8 cellular contexts compared by ENCODE assay signal in the genomic region with DNA sequence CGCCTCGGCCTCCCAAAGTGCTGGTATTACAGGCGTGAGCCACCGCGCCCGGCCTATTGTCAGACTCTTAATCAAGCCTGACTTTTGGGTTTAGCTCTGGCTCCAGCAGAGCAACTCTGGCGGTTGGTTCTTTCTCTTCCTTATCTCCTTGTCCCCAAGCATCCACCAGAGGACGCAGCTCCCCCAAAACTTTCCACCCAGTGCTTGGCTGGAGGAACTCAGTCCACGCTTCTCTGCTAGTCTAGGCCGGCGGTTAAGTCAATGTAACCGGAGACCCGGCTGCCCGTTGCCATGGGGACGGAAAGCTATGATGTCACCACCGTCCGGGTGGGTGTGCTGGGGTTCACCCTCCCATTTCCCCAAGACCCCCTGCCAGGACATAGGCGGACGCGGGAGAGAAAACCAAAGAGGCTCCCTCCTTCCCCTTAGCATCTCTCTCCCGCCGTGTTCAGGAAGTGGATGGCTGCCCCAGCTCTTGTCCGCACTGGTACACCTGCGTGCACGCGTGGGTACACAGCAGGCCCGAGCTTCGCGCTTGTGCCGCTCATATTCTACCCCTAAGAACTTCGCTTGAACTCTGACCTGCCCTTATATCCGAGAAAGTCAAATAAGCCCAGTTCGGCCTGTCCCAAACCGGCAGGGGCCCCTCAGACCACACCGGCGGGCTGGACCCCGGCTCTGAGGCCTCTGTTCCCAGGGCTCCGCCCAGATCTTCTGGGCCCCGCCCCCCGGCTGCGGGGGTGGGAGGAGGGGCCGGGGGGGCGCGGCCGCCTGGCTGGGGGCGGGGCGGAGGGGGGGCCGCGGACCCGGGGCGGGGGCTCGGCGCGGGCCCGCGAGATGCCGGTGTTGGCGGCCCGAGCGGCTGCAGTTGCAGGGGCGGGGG. TPM values are rescaled to one million over a fixed set of nuclear protein-coding genes. Genes with fewer than 3 reads are reported as not detected.
DNase-seq lines count a peak whose midpoint lies in the region; ATAC-seq and TF ChIP-seq lines count a peak whose summit lies in the region.

A gene with protein sequence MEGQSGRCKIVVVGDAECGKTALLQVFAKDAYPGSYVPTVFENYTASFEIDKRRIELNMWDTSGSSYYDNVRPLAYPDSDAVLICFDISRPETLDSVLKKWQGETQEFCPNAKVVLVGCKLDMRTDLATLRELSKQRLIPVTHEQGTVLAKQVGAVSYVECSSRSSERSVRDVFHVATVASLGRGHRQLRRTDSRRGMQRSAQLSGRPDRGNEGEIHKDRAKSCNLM (plus strand): TSS at position 825 of the 883 bp plus-strand sequence. CDS start 117 bp downstream, outside the sequence.

- no peak within 1 kb of the TSS for H2BK12ac ChIP-seq in H9 (ENCODE audit: insufficient read length, low read depth, low read length)

- H3K27ac ChIP-seq in H9 (ENCODE audit: insufficient read length, low read depth, low read length) (no peak within 1 kb of the TSS), breast epithelium (peak within 1 kb of the TSS; percentile 88)

- H4K91ac ChIP-seq in H9 (ENCODE audit: insufficient read length, low read depth, low read length), result no peak within 1 kb of the TSS

- H3K4me1 Mint-ChIP-seq in CD14-positive monocyte (peaks cover 38% of the 10 kb centered on the region), H9 (peaks cover 39 to 54% of the 10 kb centered on the region in 2 experiments)

- H3K27ac Mint-ChIP-seq in CD14-positive monocyte (peak within 1 kb of the TSS in 6 of 7 donors; percentile 23 to 79 (median 62)), H9 (peak within 1 kb of the TSS; percentile 89 to 98 (median 97))

- H3K36me3 ChIP-seq in breast epithelium, result no peaks in the 10 kb centered on the region

- H3K4me1 ChIP-seq in H9 (ENCODE audit: insufficient read depth, low read length) (peaks cover 13% of the 10 kb centered on the region), breast epithelium (no peaks in the 10 kb centered on the region)

- H3K9me3 ChIP-seq in H9 (ENCODE audit: control insufficient read depth, low read depth, low read length) (no peaks in the 10 kb centered on the region), breast epithelium (no peaks in the 10 kb centered on the region), iPS-18c (ENCODE audit: control insufficient read depth, insufficient read depth, low read length) (no peaks in the 10 kb centered on the region)

- no peaks in the 10 kb centered on the region for H3K79me1 ChIP-seq in H9 (ENCODE audit: insufficient read depth, low read depth, low read length, poor library complexity, severe bottlenecking)

- H3K36me3 Mint-ChIP-seq in CD14-positive monocyte (peaks cover 0 to 3% of the 10 kb centered on the region in 2 donors), H9 (ENCODE audit: insufficient read depth in 1 of 3, low read depth in 3 of 3) (peaks cover 10 to 26% (median 20%) of the 10 kb centered on the region in 3 experiments; a peak in 6 of 7 replicates)

- intact Hi-C loops in CD14-positive monocyte (cut with micrococcal nuclease), result loop anchor here in 1 of 2 donors (10.0 kb wide), 2 partner anchors 100 to 150 kb away; a partner anchor contains a TSS
- intact Hi-C loops in breast epithelium (cut with DNase I; ENCODE audit: low total_unique reads), result loop anchor here (5.0 kb wide), 1 partner anchor 352 kb away; no protein-coding TSS in a partner anchor

- no peaks in the 10 kb centered on the region for H3K27me3 ChIP-seq in H9 (ENCODE audit: insufficient read depth, low read length)
- H3K27me3 ChIP-seq in breast epithelium, result no peaks in the 10 kb centered on the region

- H2BK5ac ChIP-seq in H9 (ENCODE audit: insufficient read length, low read length), result no peak within 1 kb of the TSS

- H3K18ac ChIP-seq in H9 (ENCODE audit: insufficient read length, low read depth, low read length), result peak within 1 kb of the TSS; percentile 36

- WGBS in H9 (ENCODE audit: extremely low coverage, insufficient read length, low lambda C conversion rate), result no CpG with 5 or more reads among the region's 61 CpGs

- H3K4me3 ChIP-seq in WI38 (ENCODE audit: low read depth, low read length), result peak within 1 kb of the TSS; percentile 64
- peak within 1 kb of the TSS; percentile 43 to 70 (median 64) for H3K4me3 ChIP-seq in breast epithelium
- peak within 1 kb of the TSS; percentile 91 for H3K4me3 ChIP-seq in iPS-18c (ENCODE audit: insufficient read depth, low read depth, low read length)
- H3K4me3 ChIP-seq in skeletal muscle cell (ENCODE audit: low read depth, low read length), result peak within 1 kb of the TSS; percentile 60

- peak within 1 kb of the TSS; percentile 83 to 96 for H3K4me3 Mint-ChIP-seq in CD14-positive monocyte
- H3K4me3 Mint-ChIP-seq in H9, result peak within 1 kb of the TSS; percentile 75 to 98

- H4K5ac ChIP-seq in H9 (ENCODE audit: insufficient read length, low read depth, low read length), result no peak within 1 kb of the TSS

- no peak within 1 kb of the TSS for H2BK15ac ChIP-seq in H9 (ENCODE audit: low read depth, low read length)

- no peak within 1 kb of the TSS for H2AFZ ChIP-seq in H9 (ENCODE audit: low read length)

- H4K8ac ChIP-seq in H9 (replicated peaks; ENCODE audit: insufficient read length, low read depth, low read length), result no peak within 1 kb of the TSS

- no peaks in the 10 kb centered on the region; the same call in 1 of the 2 replicates for H3K79me2 ChIP-seq in H9 (ENCODE audit: insufficient read depth, low read length)

- no peak within 1 kb of the TSS for H3K23ac ChIP-seq in H9 (ENCODE audit: insufficient read length, low read depth, low read length)

- no peak for ATAC-seq in HG02623 (IDR thresholded peaks at IDR 0.05; ENCODE audit: unreplicated experiment)

- H3K14ac ChIP-seq in H9 (ENCODE audit: insufficient read depth, low read length), result peak within 1 kb of the TSS; percentile 82

- no peak within 1 kb of the TSS for H2AK5ac ChIP-seq in H9 (ENCODE audit: insufficient read length, low read length)

- peak within 1 kb of the TSS; percentile 79 for H3K4me2 ChIP-seq in H9 (ENCODE audit: insufficient read depth, insufficient read length, low read length)

- peak; percentile 85 for DNase-seq in CD14-positive monocyte (ENCODE audit: low spot score)
- peak; percentile 99 for DNase-seq in H9
- DNase-seq in NCI-H2196 (lab: John Stamatoyannopoulos, UW; ENCODE audit: unreplicated experiment), result peak; percentile 84
- peak; percentile 83 to 89 for DNase-seq in breast epithelium (ENCODE audit: low spot score in 2 of 2)
- peak; percentile 84 for DNase-seq in skeletal muscle cell (ENCODE audit: low read depth)

- no peak within 1 kb of the TSS for H2BK120ac ChIP-seq in H9 (ENCODE audit: low read depth, low read length, poor library complexity, severe bottlenecking)

- peaks cover 16% of the 10 kb centered on the region for H3K23me2 ChIP-seq in H9 (ENCODE audit: insufficient read length, low read depth, low read length, poor library complexity, severe bottlenecking)

- H3K56ac ChIP-seq in H9 (ENCODE audit: insufficient read length, low read depth, low read length), result no peak within 1 kb of the TSS

- H3K27me3 Mint-ChIP-seq in CD14-positive monocyte (ENCODE audit: low read depth in 3 of 3) (peaks cover 8 to 30% (median 16%) of the 10 kb centered on the region in 3 donors), H9 (ENCODE audit: low read depth) (no peaks in the 10 kb centered on the region)

- peak within 1 kb of the TSS; percentile 54 for H3K9ac ChIP-seq in H9 (ENCODE audit: extremely low read depth, insufficient read length, low read length)

- no peak within 1 kb of the TSS for H3K4ac ChIP-seq in H9 (ENCODE audit: low read depth, low read length)

- H3T11ph ChIP-seq in H9 (ENCODE audit: low read length), result no peak within 1 kb of the TSS

- H2BK20ac ChIP-seq in H9 (ENCODE audit: low read depth, low read length, poor library complexity, severe bottlenecking), result no peak within 1 kb of the TSS

- TF ChIP-seq CTCF in CD14-positive monocyte (IDR thresholded peaks at IDR 0.05), result peak; percentile 70
- TF ChIP-seq CTCF in H9 (conservative IDR thresholded peaks at IDR 0.05), result peak; percentile 83
- TF ChIP-seq CTCF in WI38 (IDR thresholded peaks at IDR 0.05; ENCODE audit: low read depth, low read length), result peak; percentile 92
- TF ChIP-seq CTCF in breast epithelium (IDR thresholded peaks at IDR 0.05), result peak; percentile 71 to 76 (median 73)

- H4K20me1 ChIP-seq in H9 (ENCODE audit: control insufficient read depth, insufficient read depth, insufficient read length), result no peaks in the 10 kb centered on the region

- peaks cover 0 to 3% (median 0%) of the 10 kb centered on the region in 7 donors for H3K9me3 Mint-ChIP-seq in CD14-positive monocyte
- H3K9me3 Mint-ChIP-seq in H9, result no peaks in the 10 kb centered on the region

- peak; percentile 35 for TF ChIP-seq POLR2A in breast epithelium (IDR thresholded peaks at IDR 0.05)

RNA-seq across cellular contexts. Expression of the gene that starts here (rescaled TPM):
- polyA plus RNA-seq in CD14-positive monocyte, result not detected
- 47.8 and 50.7 TPM in 2 replicates for total RNA-seq in H9 (2021)
- 1 to 10 TPM in 2 of 3 donors, under 1 TPM in 1; 0.16 to 2.0 (median 1.3) TPM for total RNA-seq in breast epithelium

Comparison
In these comparisons a context has a peak if more than half of its experiments do, and no peak if none do; other contexts are left out.
1. RNA of the gene that starts here (total RNA-seq): 47.8 to 50.7 TPM in H9; 0.16 to 2.0 TPM in breast epithelium; every median in the first group is over 10 times any median in the second.
2. Peak in DNase-seq in CD14-positive monocyte; RNA of the gene not detected or under 1 TPM.
3. Peak in every context shown above with its lines, with median percentiles within 50 percentile points of each other: DNase-seq, CTCF ChIP-seq and H3K4me3 ChIP-seq.